Comparison of ENCODE assay signal across 22 cellular contexts in genomic region chr16:48284772-48285409, GRCh38. TPM values are rescaled to one million over a fixed set of nuclear protein-coding genes. Genes with fewer than 3 reads are reported as not detected.
DNase-seq lines count a peak whose midpoint lies in the region; ATAC-seq and TF ChIP-seq lines count a peak whose summit lies in the region.
"Had no signal": no experiment of that assay in that cellular context is flagged by ENCODE, and none has a peak within 500 bp of the region (broad histone marks: within the 10 kb centered on the region; RNA-seq: fewer than 3 reads in every experiment).

No MANE protein-coding gene starts in this region.

- peak; percentile 43 for DNase-seq in GM12865 (ENCODE audit: low read depth)
- DNase-seq in LHCN-M2 (ENCODE audit: low read depth) = peak; percentile 54
- DNase-seq in AG08395 (ENCODE audit: low spot score) = no peak
- no peak for DNase-seq in NCI-H526 (lab: John Stamatoyannopoulos, UW)
- no peak for DNase-seq in NCI-H2107 (lab: John Stamatoyannopoulos, UW)
- no peak for DNase-seq in activated CD8-positive, alpha-beta memory T cell treated with anti-CD3 and anti-CD28 coated beads, Interleukin-2, amount 50 U/mL, for 48 hours
- DNase-seq: activated CD4-positive, alpha-beta T cell treated with anti-CD3 and anti-CD28 coated beads, Interleukin-2, amount 50 U/mL, for 1 hour; activated effector memory CD4-positive, alpha-beta T cell treated with anti-CD3 and anti-CD28 coated beads, Interleukin-2, amount 50 U/mL, for 16 hours; BE2C; head of caudate nucleus; left lung; naive B cell; NCI-H1092; NCI-H446 treated with DMSO at 0.1 percent for 48 hours; Peyer's patch; retina; stomach; T-helper 17 cell had no signal

- peak; percentile 26 for ATAC-seq in GM19468 (IDR thresholded peaks at IDR 0.05; ENCODE audit: extremely low read depth, unreplicated experiment)
- ATAC-seq: left lung, T-helper 17 cell had no signal

- TF ChIP-seq CTCF in GM12865 (IDR thresholded peaks at IDR 0.05; ENCODE audit: insufficient read depth, low read depth, low read length, missing control alignments) = no peak

- H3K36me3 ChIP-seq in endocrine pancreas (ENCODE audit: control insufficient read depth, insufficient read depth, low read length) = peaks cover 10% of the 10 kb centered on the region

- H3K9ac ChIP-seq in endocrine pancreas (ENCODE audit: control insufficient read depth, insufficient read depth, low read length) = no peak overlapping the region

- peaks cover 3% of the 10 kb centered on the region for H3K4me1 ChIP-seq in endocrine pancreas (ENCODE audit: control insufficient read depth, insufficient read depth, low read length)
- H3K4me1 ChIP-seq: BE2C, Peyer's patch had no signal

- H3K27me3 ChIP-seq in endocrine pancreas (ENCODE audit: control insufficient read depth, insufficient read depth, low read length) = no peaks in the 10 kb centered on the region
- H3K27me3 ChIP-seq: BE2C, cardiac muscle cell, left lung, Peyer's patch, stomach had no signal

- H3K4me3 ChIP-seq in GM12865 (ENCODE audit: low read depth, low read length) (no peak overlapping the region), endocrine pancreas (ENCODE audit: control insufficient read depth, insufficient read depth, low read length) (peak overlapping the region; percentile 38)
- H3K4me3 ChIP-seq: cardiac muscle cell, left lung, Peyer's patch, stomach had no signal

- H3K9me3 ChIP-seq in endocrine pancreas (ENCODE audit: control insufficient read depth, low read length) = no peaks in the 10 kb centered on the region
- H3K9me3 ChIP-seq: BE2C had no signal

RNA-seq across cellular contexts. Expression of gene ABCC11, which starts 37.6 kb away (rescaled TPM):
- total RNA-seq in LHCN-M2 (2014; rRNA removed) = 0.06 and 0.13 TPM in 2 replicates
- 0.09 TPM for polyA plus RNA-seq in LHCN-M2 (2012)
- total RNA-seq: Daoy, T-helper 17 cell had no signal

RNA-seq across cellular contexts. Expression of gene LONP2, which starts 40.8 kb away (rescaled TPM):
- total RNA-seq in LHCN-M2 (2014; rRNA removed) = 39.9 and 45.3 TPM in 2 replicates
- polyA plus RNA-seq in LHCN-M2 (2012) = 20.8 TPM

Comparison
In these comparisons a context has a peak if more than half of its experiments do, and no peak if none do; other contexts are left out.
1. DNase-seq: peak in GM12865 (single experiment) and LHCN-M2 (single experiment); none in AG08395 (single experiment), NCI-H526 (0 of 2), NCI-H2107 (single experiment) and activated CD8-positive, alpha-beta memory T cell treated with anti-CD3 and anti-CD28 coated beads, Interleukin-2, amount 50 U/mL, for 48 hours (single experiment).